In genomic region chr1:151825811-151826660, GRCh38 we compare ENCODE assay signal across 11 cellular contexts.
A peak's percentile ranks its signal among the peaks of the same experiment; 100 is the strongest.
DNase-seq lines count a peak whose midpoint lies in the region; ATAC-seq lines count a peak whose summit lies in the region.
"Had no signal": no experiment of that assay in that cellular context is flagged by ENCODE, and none has a peak within 500 bp of the region (broad histone marks: within the 10 kb centered on the region; RNA-seq: fewer than 3 reads in every experiment).

No MANE protein-coding gene starts in this region.

- in situ Hi-C loops in ACHN (cut with HindIII; ENCODE audit: low pct_ligation_motif_present, low pct_unique_long_range_greater_than_20kb, low sequenced_read_pairs) = no loop called here

- DNase-seq in stimulated activated naive CD4-positive, alpha-beta T cell treated with Interleukin-2 at 50 U/mL for 16 hours (lab: John Stamatoyannopoulos, UW) = peak; percentile 42
- no peak for DNase-seq in stimulated activated naive CD4-positive, alpha-beta T cell (lab: John Stamatoyannopoulos, UW)
- DNase-seq in activated T-cell treated with anti-CD3 and anti-CD28 coated beads, Interleukin-2, amount 50 U/mL, for 1 hour = peak; percentile 54
- peak; percentile 69 for DNase-seq in iPS-NIHi11 (ENCODE audit: low spot score)
- no peak for DNase-seq in cerebellar nuclear complex (lab: John Stamatoyannopoulos, UW)
- DNase-seq in ACHN = no peak
- DNase-seq: activated naive CD4-positive, alpha-beta T cell; immature natural killer cell; NCI-H2227 treated with DMSO at 0.1 percent for 48 hours had no signal

- ATAC-seq in HG03039 (IDR thresholded peaks at IDR 0.05; ENCODE audit: unreplicated experiment) (no peak), HG02870 (IDR thresholded peaks at IDR 0.05; ENCODE audit: unreplicated experiment) (no peak)

Comparison
In these comparisons a context has a peak if more than half of its experiments do, and no peak if none do; other contexts are left out.
1. DNase-seq: peak in stimulated activated naive CD4-positive, alpha-beta T cell treated with Interleukin-2 at 50 U/mL for 16 hours (single experiment), activated T-cell treated with anti-CD3 and anti-CD28 coated beads, Interleukin-2, amount 50 U/mL, for 1 hour (single experiment) and iPS-NIHi11 (single experiment); none in stimulated activated naive CD4-positive, alpha-beta T cell (0 of 6), cerebellar nuclear complex (0 of 2) and ACHN (single experiment).